9 cellular contexts compared by ENCODE assay signal in the genomic region with DNA sequence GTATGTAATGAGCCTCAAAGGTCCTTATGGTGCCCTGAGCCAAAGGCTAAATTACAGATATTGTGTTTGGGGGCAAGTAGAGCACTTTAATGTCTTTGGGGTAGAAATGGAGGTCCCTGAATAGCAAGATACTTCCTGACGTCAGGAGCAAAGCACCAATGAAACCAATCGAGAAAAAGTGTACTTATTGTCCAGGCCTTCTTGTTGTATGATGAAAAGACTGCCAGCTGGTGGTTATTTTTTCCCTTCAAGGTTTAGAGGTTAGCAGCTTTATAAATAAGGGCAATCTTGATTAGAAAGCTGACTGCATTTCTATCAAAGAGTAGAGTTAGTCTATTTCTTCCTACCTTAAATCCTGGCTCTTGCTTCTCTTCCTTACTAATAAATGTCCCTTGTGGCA.
DNase-seq lines count a peak whose midpoint lies in the region; ATAC-seq and TF ChIP-seq lines count a peak whose summit lies in the region.
"Had no signal": no experiment of that assay in that cellular context is flagged by ENCODE, and none has a peak within 500 bp of the region (broad histone marks: within the 10 kb centered on the region; RNA-seq: fewer than 3 reads in every experiment).

No MANE protein-coding gene starts in this region.

- no peaks in the 10 kb centered on the region for H4K20me1 ChIP-seq in Loucy (ENCODE audit: insufficient read depth, low read length, poor library complexity, severe bottlenecking)

- H3F3A ChIP-seq in Loucy (ENCODE audit: low read depth), result no peaks in the 10 kb centered on the region

- intact Hi-C loops in gastrocnemius medialis (cut with DNase I; ENCODE audit: low total_unique reads), result no loop called here

- TF ChIP-seq POLR2A in gastrocnemius medialis (IDR thresholded peaks at IDR 0.05), result no peak

- H3K4me1 ChIP-seq in Loucy (ENCODE audit: insufficient read depth, low read length, poor library complexity, severe bottlenecking) (peaks cover 15% of the 10 kb centered on the region), gastrocnemius medialis (peaks cover 0 to 6% of the 10 kb centered on the region in 2 donors), HAP-1 (no peaks in the 10 kb centered on the region; the same call in 1 of the 2 replicates)

- H3K36me3 ChIP-seq in Loucy (ENCODE audit: insufficient read depth, low read length) (no peaks in the 10 kb centered on the region), gastrocnemius medialis (no peaks in the 10 kb centered on the region), HAP-1 (replicated peaks) (no peaks in the 10 kb centered on the region)

- no peaks in the 10 kb centered on the region for H3K9me3 ChIP-seq in Loucy (ENCODE audit: insufficient read depth, low read depth, low read length)
- H3K9me3 ChIP-seq in gastrocnemius medialis, result no peaks in the 10 kb centered on the region
- no peaks in the 10 kb centered on the region for H3K9me3 ChIP-seq in HAP-1

- H2AFZ ChIP-seq in Loucy (ENCODE audit: low read length), result peak overlapping the region; percentile 99

- in situ Hi-C loops in gastrocnemius medialis (cut with MboI; ENCODE audit: low sequenced_read_pairs in 4 of 4), result no loop called here
- in situ Hi-C loops in HAP-1 (cut with MboI; ENCODE audit: low sequenced_read_pairs), result no loop called here

- no peaks in the 10 kb centered on the region for H3K27me3 ChIP-seq in Loucy (ENCODE audit: insufficient read depth, low read length, poor library complexity, severe bottlenecking)
- no peaks in the 10 kb centered on the region for H3K27me3 ChIP-seq in gastrocnemius medialis
- H3K27me3 ChIP-seq in HAP-1 (ENCODE audit: low read depth), result no peaks in the 10 kb centered on the region

- H3K27ac ChIP-seq in coronary artery (no peak overlapping the region), gastrocnemius medialis (no peak overlapping the region)

- peak overlapping the region; percentile 67 for H3K9ac ChIP-seq in Loucy (ENCODE audit: low read depth, low read length, poor library complexity, severe bottlenecking)

- no peaks in the 10 kb centered on the region for H3K9me2 ChIP-seq in Loucy (replicated peaks; ENCODE audit: low read depth, low read length)

- DNase-seq in coronary artery (ENCODE audit: low spot score), result no peak
- no peak for DNase-seq in gastrocnemius medialis
- no peak for DNase-seq in HAP-1 (ENCODE audit: low spot score in 2 of 2)
- no peak for DNase-seq in activated CD8-positive, alpha-beta memory T cell treated with anti-CD3 and anti-CD28 coated beads, Interleukin-2, amount 50 U/mL, for 4 hours
- DNase-seq in anterior cingulate cortex (lab: John Stamatoyannopoulos, UW), result no peak
- DNase-seq in RPMI8226, result no peak
- DNase-seq: NCI-H1694 had no signal

- no peaks in the 10 kb centered on the region for H3K79me2 ChIP-seq in Loucy (ENCODE audit: insufficient read depth, low read length)

- peak overlapping the region; percentile 86 for H3K4me2 ChIP-seq in Loucy (ENCODE audit: low read depth, low read length, poor library complexity, severe bottlenecking)

- TF ChIP-seq CTCF in Loucy (conservative IDR thresholded peaks at IDR 0.05; ENCODE audit: low read length) (no peak), coronary artery (IDR thresholded peaks at IDR 0.05) (no peak), gastrocnemius medialis (IDR thresholded peaks at IDR 0.05 in 4 of 5, conservative IDR thresholded peaks at IDR 0.05 in 1 of 5) (no peak)

- H3K4me3 ChIP-seq in Loucy (ENCODE audit: low read length, poor library complexity, severe bottlenecking), result peak overlapping the region; percentile 81
- peak overlapping the region; percentile 66 for H3K4me3 ChIP-seq in coronary artery
- H3K4me3 ChIP-seq in gastrocnemius medialis, result peak overlapping the region; percentile 10 to 51 (median 35)
- no peak overlapping the region for H3K4me3 ChIP-seq in HAP-1

- ATAC-seq in GM18867 (IDR thresholded peaks at IDR 0.05; ENCODE audit: unreplicated experiment) (peak; percentile 22), gastrocnemius medialis (no peak)
